13 cellular contexts compared by ENCODE assay signal in genomic region chr4:16508968-16509367, GRCh38.
A peak's percentile ranks its signal among the peaks of the same experiment; 100 is the strongest.
DNase-seq lines count a peak whose midpoint lies in the region; ATAC-seq and TF ChIP-seq lines count a peak whose summit lies in the region.
"Had no signal": no experiment of that assay in that cellular context is flagged by ENCODE, and none has a peak within 500 bp of the region (broad histone marks: within the 10 kb centered on the region; RNA-seq: fewer than 3 reads in every experiment).

No MANE protein-coding gene starts in this region.

- H3K9ac ChIP-seq in endodermal cell (ENCODE audit: extremely low read depth, low read length, poor library complexity, severe bottlenecking), result no peak overlapping the region

- H3K9me3 Mint-ChIP-seq in endodermal cell, result peaks cover 16% of the 10 kb centered on the region

- H3K4me1 ChIP-seq in endodermal cell (ENCODE audit: control insufficient read depth, insufficient read depth, low read length) (no peaks in the 10 kb centered on the region), osteoblast (ENCODE audit: insufficient read depth, low read length) (no peaks in the 10 kb centered on the region)
- H3K4me1 ChIP-seq: colonic mucosa, upper lobe of left lung had no signal

- H3K36me3 ChIP-seq in endodermal cell (ENCODE audit: control insufficient read depth, insufficient read depth, low read length), result no peaks in the 10 kb centered on the region
- peaks cover 15% of the 10 kb centered on the region for H3K36me3 ChIP-seq in osteoblast (ENCODE audit: insufficient read depth, low read length)
- H3K36me3 ChIP-seq: colonic mucosa had no signal

- no peak overlapping the region for H3K4me3 ChIP-seq in endodermal cell (ENCODE audit: low read length)
- H3K4me3 ChIP-seq in osteoblast (ENCODE audit: insufficient read depth, low read length), result no peak overlapping the region
- H3K4me3 ChIP-seq: colonic mucosa, upper lobe of left lung had no signal

- peaks cover 17% of the 10 kb centered on the region for H3K9me3 ChIP-seq in endodermal cell (ENCODE audit: control insufficient read depth, low read length)
- no peaks in the 10 kb centered on the region for H3K9me3 ChIP-seq in osteoblast (ENCODE audit: low read depth, low read length)
- H3K9me3 ChIP-seq: colonic mucosa had no signal

- no peaks in the 10 kb centered on the region for H3K27me3 ChIP-seq in endodermal cell (ENCODE audit: control insufficient read depth, insufficient read depth, low read length, poor library complexity, severe bottlenecking)
- no peaks in the 10 kb centered on the region for H3K27me3 ChIP-seq in osteoblast (ENCODE audit: insufficient read depth, low read length)
- H3K27me3 ChIP-seq: colonic mucosa, upper lobe of left lung had no signal

- H3K36me3 Mint-ChIP-seq in endodermal cell (ENCODE audit: low read depth), result peaks cover 12% of the 10 kb centered on the region

- WGBS in endodermal cell (ENCODE audit: insufficient coverage in 1 of 2, insufficient read length in 1 of 2), 2 experiments, result 60 to 94% methylated on average over 1 of the region's 1 CpG

- H3K4me2 ChIP-seq in osteoblast (ENCODE audit: insufficient read depth, low read length), result no peak overlapping the region

- H3K79me2 ChIP-seq in osteoblast (ENCODE audit: insufficient read depth, low read length), result no peaks in the 10 kb centered on the region

- H2AFZ ChIP-seq in osteoblast (ENCODE audit: low read length), result no peak overlapping the region

- no peaks in the 10 kb centered on the region for H3K27me3 Mint-ChIP-seq in endodermal cell (ENCODE audit: insufficient read depth)
- H3K27me3 Mint-ChIP-seq: activated CD4-positive, alpha-beta T cell treated with anti-CD3 and anti-CD28 coated beads, Interleukin-2, amount 10 ng/mL, durations not matched to agents 7 days and 5 days had no signal

- peaks cover 10% of the 10 kb centered on the region for H3K4me1 Mint-ChIP-seq in endodermal cell
- H3K4me1 Mint-ChIP-seq: activated CD4-positive, alpha-beta T cell treated with anti-CD3 and anti-CD28 coated beads, Interleukin-2, amount 10 ng/mL, durations not matched to agents 7 days and 5 days had no signal

- ATAC-seq in HG02973 (IDR thresholded peaks at IDR 0.05; ENCODE audit: unreplicated experiment) (no peak), GM19395 (IDR thresholded peaks at IDR 0.05; ENCODE audit: unreplicated experiment) (no peak), GM21825 (IDR thresholded peaks at IDR 0.05; ENCODE audit: unreplicated experiment) (no peak)

- peak; percentile 15 for TF ChIP-seq CTCF in GM10266 (IDR thresholded peaks at IDR 0.05; ENCODE audit: control insufficient read depth, insufficient read depth, low read depth, missing control alignments)
- peak; percentile 42; the same call in 1 of the 2 replicates for TF ChIP-seq CTCF in LNCAP (IDR thresholded peaks at IDR 0.05)
- peak; percentile 71 for TF ChIP-seq CTCF in endodermal cell (conservative IDR thresholded peaks at IDR 0.05)
- peak; percentile 39 for TF ChIP-seq CTCF in osteoblast (IDR thresholded peaks at IDR 0.05; ENCODE audit: extremely low read depth, low read depth, low read length)

- no peak overlapping the region for H3K4me3 Mint-ChIP-seq in endodermal cell
- H3K4me3 Mint-ChIP-seq: activated CD4-positive, alpha-beta T cell treated with anti-CD3 and anti-CD28 coated beads, Interleukin-2, amount 10 ng/mL, durations not matched to agents 7 days and 5 days had no signal

- H3K27ac Mint-ChIP-seq in endodermal cell, result no peak overlapping the region
- H3K27ac Mint-ChIP-seq: activated CD4-positive, alpha-beta T cell treated with anti-CD3 and anti-CD28 coated beads, Interleukin-2, amount 10 ng/mL, durations not matched to agents 7 days and 5 days had no signal

- no peak for DNase-seq in GM10266 (ENCODE audit: extremely low spot score)
- no peak for DNase-seq in endodermal cell
- no peak for DNase-seq in osteoblast (ENCODE audit: insufficient read length, low spot score, missing footprints)
- DNase-seq: activated CD4-positive, alpha-beta T cell treated with anti-CD3 and anti-CD28 coated beads, Interleukin-2, amount 10 ng/mL, durations not matched to agents 7 days and 5 days; activated gamma-delta T cell; colonic mucosa; NCI-H1092; NCI-H510A treated with DMSO at 0.1 percent for 48 hours; upper lobe of left lung had no signal

- H3K27ac ChIP-seq in endodermal cell (ENCODE audit: low read depth, low read length) (no peak overlapping the region), osteoblast (ENCODE audit: low read depth, low read length) (no peak overlapping the region)
- H3K27ac ChIP-seq: colonic mucosa, upper lobe of left lung had no signal

- H4K20me1 ChIP-seq in osteoblast (ENCODE audit: insufficient read depth, low read length), result no peaks in the 10 kb centered on the region

Comparison
In these comparisons a context has a peak if more than half of its experiments do, and no peak if none do; other contexts are left out.
1. CTCF ChIP-seq: peak in every context shown above with its lines; median percentile 71 in endodermal cell; 42 in LNCAP; 39 in osteoblast; 15 in GM10266.